In genomic region chrX:13346646-13347045, GRCh38 we compare ENCODE assay signal across 32 cellular contexts. TPM values are rescaled to one million over a fixed set of nuclear protein-coding genes. Genes with fewer than 3 reads are reported as not detected.
A peak's percentile ranks its signal among the peaks of the same experiment; 100 is the strongest.
DNase-seq lines count a peak whose midpoint lies in the region.
"Had no signal": no experiment of that assay in that cellular context is flagged by ENCODE, and none has a peak within 500 bp of the region (broad histone marks: within the 10 kb centered on the region; RNA-seq: fewer than 3 reads in every experiment).

No MANE protein-coding gene starts in this region.

- DNase-seq in NCI-H510A treated with DMSO at 0.1 percent for 48 hours (lab: John Stamatoyannopoulos, UW) (peak; percentile 61), NCI-H510A (lab: John Stamatoyannopoulos, UW) (no peak), NCI-H146 treated with DMSO at 0.1 percent for 48 hours (lab: John Stamatoyannopoulos, UW; ENCODE audit: unreplicated experiment) (peak; percentile 44), SW480 (ENCODE audit: low spot score) (peak; percentile 56), OCI-M2 (lab: John Stamatoyannopoulos, UW; ENCODE audit: unreplicated experiment) (no peak), A172 (ENCODE audit: low spot score) (no peak)
- no peak for DNase-seq in activated naive CD4-positive, alpha-beta T cell (lab: John Stamatoyannopoulos, UW)
- DNase-seq: activated CD4-positive, alpha-beta memory T cell treated with anti-CD3 and anti-CD28 coated beads, Interleukin-2, amount 10 ng/mL, durations not matched to agents 7 days and 5 days; activated CD4-positive, alpha-beta T cell treated with anti-CD3 and anti-CD28 coated beads for 1 hour; activated CD8-positive, alpha-beta memory T cell treated with anti-CD3 and anti-CD28 coated beads, Interleukin-2, amount 50 U/mL, for 48 hours; activated naive CD4-positive, alpha-beta T cell treated with anti-CD3 and anti-CD28 coated beads, Interleukin-2, amount 10 ng/mL, durations not matched to agents 7 days and 5 days; adrenal gland; body of pancreas; dermis blood vessel endothelial cell; DND-41; endodermal cell; glutamatergic neuron; GM23248; islet precursor cell; midbrain; naive thymus-derived CD4-positive, alpha-beta T cell; NCI-H524; right lobe of liver; SIG-M5; spleen; stimulated activated CD4-positive, alpha-beta T cell treated with anti-CD3 and anti-CD28 coated beads, Interleukin-2, amount 100 ng/mL, for 24 hours; stimulated activated CD8-positive, alpha-beta memory T cell treated with anti-CD3 and anti-CD28 coated beads, Interleukin-4, amount 100 ng/mL, for 48 hours had no signal

RNA-seq across cellular contexts. Expression of gene ATXN3L, which starts 26.8 kb away (rescaled TPM):
- total RNA-seq in A172 (2014; rRNA removed; shearing (Covaris generic)), result not detected in 2 replicates
- total RNA-seq: activated CD4-positive, alpha-beta memory T cell treated with anti-CD3 and anti-CD28 coated beads, Interleukin-2, amount 10 ng/mL, durations not matched to agents 7 days and 5 days; activated T-helper 1 cell treated with anti-CD3 and anti-CD28 coated beads, Interleukin-12 subunit alpha, Interleukin-12 subunit beta, Interleukin-2, Interleukin-4 antibody, amounts not matched to agents 30 ng/mL and 10 ng/mL and 1 ng/mL, durations not matched to agents 14 hours and 24 hours and 36 hours; adrenal gland; body of pancreas; dermis blood vessel endothelial cell; endodermal cell; esophagus mucosa; fibroblast of villous mesenchyme; GM23248; lower leg skin; naive thymus-derived CD4-positive, alpha-beta T cell; prostate gland; right lobe of liver; spleen had no signal

Comparison
In these comparisons a context has a peak if more than half of its experiments do, and no peak if none do; other contexts are left out.
1. DNase-seq: peak in NCI-H510A treated with DMSO at 0.1 percent for 48 hours (single experiment), NCI-H146 treated with DMSO at 0.1 percent for 48 hours (single experiment) and SW480 (single experiment); none in NCI-H510A (single experiment), OCI-M2 (single experiment), activated naive CD4-positive, alpha-beta T cell (0 of 4) and A172 (single experiment).